ENCODE assay signal across 8 cellular contexts in genomic region chr7:148941598-148942280, GRCh38. TPM values are rescaled to one million over a fixed set of nuclear protein-coding genes. Genes with fewer than 3 reads are reported as not detected.
DNase-seq lines count a peak whose midpoint lies in the region; ATAC-seq and TF ChIP-seq lines count a peak whose summit lies in the region.

No MANE protein-coding gene starts in this region.

- H3K27ac Mint-ChIP-seq in IgD-negative memory B cell (peak overlapping the region; percentile 98 to 100 (median 99)), neural crest cell (ENCODE audit: unreplicated experiment) (peak overlapping the region; percentile 98)
- H3K27ac Mint-ChIP-seq in activated T-cell treated with anti-CD3 and anti-CD28 coated beads, Interleukin-2, amount 50 U/mL, for 24 hours: peak overlapping the region; percentile 100

- POLR2A ChIA-PET in BJ (lab: Charles Lee): interaction anchor here (0.6 kb wide), 1 partner anchor 195 kb away, joined by 3 read pairs; no protein-coding TSS in a partner anchor

- H3K4me3 ChIP-seq in BJ (ENCODE audit: low read depth, low read length) (peak overlapping the region; percentile 81), fibroblast of pulmonary artery (replicated peaks; ENCODE audit: low read depth, low read length) (peak overlapping the region; percentile 73)

- no peaks in the 10 kb centered on the region for H3K36me3 Mint-ChIP-seq in IgD-negative memory B cell
- peaks cover 9% of the 10 kb centered on the region for H3K36me3 Mint-ChIP-seq in activated T-cell treated with anti-CD3 and anti-CD28 coated beads, Interleukin-2, amount 50 U/mL, for 24 hours (ENCODE audit: low read depth)
- H3K36me3 Mint-ChIP-seq in neural crest cell (ENCODE audit: low read depth): no peaks in the 10 kb centered on the region

- H3K4me3 Mint-ChIP-seq in IgD-negative memory B cell: peak overlapping the region; percentile 94 to 99 (median 98)
- peak overlapping the region; percentile 99 for H3K4me3 Mint-ChIP-seq in activated T-cell treated with anti-CD3 and anti-CD28 coated beads, Interleukin-2, amount 50 U/mL, for 24 hours
- peak overlapping the region; percentile 95 for H3K4me3 Mint-ChIP-seq in neural crest cell

- peak; percentile 47 for TF ChIP-seq CTCF in BJ (IDR thresholded peaks at IDR 0.05; ENCODE audit: insufficient read depth, low read depth, low read length)
- peak; percentile 46 for TF ChIP-seq CTCF in fibroblast of pulmonary artery (IDR thresholded peaks at IDR 0.05; ENCODE audit: low read length, missing control alignments)
- peak; percentile 66 for TF ChIP-seq CTCF in neural crest cell (conservative IDR thresholded peaks at IDR 0.05)

- H3K27ac ChIP-seq in substantia nigra (ENCODE audit: low read depth, low read length, poor library complexity, severe bottlenecking): peak overlapping the region; percentile 73

- H3K9me3 Mint-ChIP-seq in IgD-negative memory B cell (peaks cover 0 to 3% (median 0%) of the 10 kb centered on the region in 3 donors), neural crest cell (peaks cover 2% of the 10 kb centered on the region)
- no peaks in the 10 kb centered on the region for H3K9me3 Mint-ChIP-seq in activated T-cell treated with anti-CD3 and anti-CD28 coated beads, Interleukin-2, amount 50 U/mL, for 24 hours

- peak; percentile 56 for ATAC-seq in GM21360 (IDR thresholded peaks at IDR 0.05; ENCODE audit: unreplicated experiment)

- H3K27me3 ChIP-seq in BJ (ENCODE audit: control insufficient read depth, insufficient read depth, low read length): no peaks in the 10 kb centered on the region

- CTCF ChIA-PET in BJ (lab: Yijun Ruan, JAX): interaction anchor here (0.9 to 1.4 kb wide), 5 partner anchors 9 to 185 kb away, joined by 3 to 5 read pairs (median 3); partner anchors contain the start of gene ZNF425

- H3K27me3 Mint-ChIP-seq in IgD-negative memory B cell: no peaks in the 10 kb centered on the region
- no peaks in the 10 kb centered on the region for H3K27me3 Mint-ChIP-seq in activated T-cell treated with anti-CD3 and anti-CD28 coated beads, Interleukin-2, amount 50 U/mL, for 24 hours
- peaks cover 3% of the 10 kb centered on the region for H3K27me3 Mint-ChIP-seq in neural crest cell (ENCODE audit: low read depth)

- H3K36me3 ChIP-seq in BJ (ENCODE audit: control insufficient read depth, insufficient read depth, low read length): no peaks in the 10 kb centered on the region

- peaks cover 3 to 19% (median 11%) of the 10 kb centered on the region in 3 donors for H3K4me1 Mint-ChIP-seq in IgD-negative memory B cell
- H3K4me1 Mint-ChIP-seq in activated T-cell treated with anti-CD3 and anti-CD28 coated beads, Interleukin-2, amount 50 U/mL, for 24 hours (ENCODE audit: low read depth): peaks cover 30% of the 10 kb centered on the region
- H3K4me1 Mint-ChIP-seq in neural crest cell: peaks cover 14% of the 10 kb centered on the region

- DNase-seq in BJ (ENCODE audit: low read depth) (no peak), OCI-M1 (lab: John Stamatoyannopoulos, UW) (peak; percentile 88), fibroblast of pulmonary artery (ENCODE audit: low read depth) (peak; percentile 64), neural crest cell (ENCODE audit: low read depth, low spot score) (peak; percentile 66), substantia nigra (lab: John Stamatoyannopoulos, UW) (peak in 10 of 49 donors; percentile 1 to 23 (median 4))
- DNase-seq in activated T-cell treated with anti-CD3 and anti-CD28 coated beads, Interleukin-2, amount 50 U/mL, for 24 hours: peak; percentile 69

RNA-seq across cellular contexts. Expression of gene EZH2, which starts 57.6 kb away (rescaled TPM):
- polyA plus RNA-seq in BJ (2011; rRNA removed): 11.0 and 15.3 TPM in 2 replicates
- polyA minus RNA-seq in BJ (2011; rRNA and poly(A)+ RNA removed): 6.1 and 7.1 TPM in 2 replicates
- 2.6 TPM for polyA plus RNA-seq in IgD-negative memory B cell
- 105 and 106 TPM in 2 replicates for total RNA-seq in neural crest cell
